In the genomic region with DNA sequence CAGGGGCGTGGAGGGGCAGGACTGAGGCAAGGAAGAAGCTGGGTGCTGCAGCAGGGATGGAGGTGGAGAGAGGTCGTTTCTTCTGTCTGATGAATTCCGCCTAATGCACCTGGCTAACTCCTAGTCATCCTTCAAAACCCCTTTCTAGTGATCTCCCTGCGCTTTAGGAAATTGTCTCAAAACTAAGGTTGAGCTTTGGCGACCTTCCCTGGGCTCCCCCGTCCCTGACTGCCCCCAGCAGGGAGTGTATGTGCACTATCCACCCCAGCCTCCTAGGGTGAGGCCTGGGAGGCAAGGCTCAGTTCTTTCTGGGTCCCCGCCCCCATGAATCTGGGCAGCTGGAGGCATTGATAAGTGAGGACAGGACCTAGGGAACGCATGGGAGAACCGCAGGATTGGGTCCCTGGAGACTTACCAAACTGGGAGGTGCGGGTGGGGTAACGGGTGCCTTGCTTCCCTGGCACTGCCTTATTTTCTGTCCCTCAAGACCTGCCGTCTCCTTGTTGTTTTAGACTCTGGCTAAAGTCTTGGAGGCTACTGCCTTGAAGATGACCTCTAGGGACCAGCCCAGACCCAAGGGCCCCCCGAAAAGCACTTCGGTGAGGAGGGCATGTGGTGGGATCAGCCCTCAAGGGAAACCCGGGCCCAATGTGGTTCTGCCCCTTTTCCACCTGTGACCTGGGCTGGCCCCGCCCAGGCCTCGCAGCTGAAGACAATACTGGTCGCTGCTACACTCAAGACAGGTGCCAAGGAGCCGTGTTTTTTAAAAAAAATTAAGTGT, we compare ENCODE assay signal across 8 cellular contexts. TPM values are rescaled to one million over a fixed set of nuclear protein-coding genes. Genes with fewer than 3 reads are reported as not detected.
DNase-seq lines count a peak whose midpoint lies in the region; ATAC-seq and TF ChIP-seq lines count a peak whose summit lies in the region.

No MANE protein-coding gene starts in this region.

- peak overlapping the region; percentile 49 for H3K27ac ChIP-seq in lower lobe of right lung
- H3K27ac ChIP-seq in foreskin keratinocyte: no peak overlapping the region
- no peak overlapping the region for H3K27ac ChIP-seq in caudate nucleus (ENCODE audit: low read depth, low read length)

- peaks cover 26% of the 10 kb centered on the region for H3K4me1 Mint-ChIP-seq in stimulated activated naive CD8-positive, alpha-beta T cell treated with anti-CD3 and anti-CD28 coated beads, Interleukin-15, Interleukin-2, amounts not matched to agents 100 ng/mL and 50 ng/mL, for 24 hours (ENCODE audit: low read depth)
- H3K4me1 Mint-ChIP-seq in activated T-cell treated with anti-CD3 and anti-CD28 coated beads, Interleukin-2, amount 50 U/mL, for 72 hours (ENCODE audit: low read depth): peaks cover 19% of the 10 kb centered on the region

- intact Hi-C loops in lower lobe of right lung (cut with DNase I): no loop called here

- no peak for TF ChIP-seq CTCF in lower lobe of right lung (IDR thresholded peaks at IDR 0.05)
- TF ChIP-seq CTCF in foreskin keratinocyte (conservative IDR thresholded peaks at IDR 0.05): no peak

- peak overlapping the region; percentile 52 for H3K4me3 ChIP-seq in lower lobe of right lung

- H3K36me3 ChIP-seq in lower lobe of right lung: no peaks in the 10 kb centered on the region

- H3K4me3 Mint-ChIP-seq in stimulated activated naive CD8-positive, alpha-beta T cell treated with anti-CD3 and anti-CD28 coated beads, Interleukin-15, Interleukin-2, amounts not matched to agents 100 ng/mL and 50 ng/mL, for 24 hours: peak overlapping the region; percentile 64
- peak overlapping the region; percentile 93 to 98 for H3K4me3 Mint-ChIP-seq in activated T-cell treated with anti-CD3 and anti-CD28 coated beads, Interleukin-2, amount 50 U/mL, for 72 hours

- no peak for DNase-seq in stimulated activated naive CD8-positive, alpha-beta T cell treated with anti-CD3 and anti-CD28 coated beads, Interleukin-15, Interleukin-2, amounts not matched to agents 100 U/mL and 50 U/mL, for 24 hours
- peak in 1 of 2 donors; percentile 6 for DNase-seq in activated T-cell treated with anti-CD3 and anti-CD28 coated beads, Interleukin-2, amount 50 U/mL, for 72 hours
- DNase-seq in lower lobe of right lung (no peak), foreskin keratinocyte (no peak), activated gamma-delta T cell treated with Interleukin-2 at 50 U/mL for 16 hours (no peak), caudate nucleus (lab: John Stamatoyannopoulos, UW) (no peak)

- ATAC-seq in stimulated activated naive CD8-positive, alpha-beta T cell treated with anti-CD3 and anti-CD28 coated beads, Interleukin-15, Interleukin-2, amounts not matched to agents 100 U/mL and 50 U/mL, for 24 hours: no peak
- no peak for ATAC-seq in activated T-cell treated with anti-CD3 and anti-CD28 coated beads, Interleukin-2, amount 50 U/mL, for 72 hours (replicated peaks in 1 of 2)
- no peak for ATAC-seq in lower lobe of right lung
- ATAC-seq in foreskin keratinocyte: no peak
- ATAC-seq in HG03196 (IDR thresholded peaks at IDR 0.05; ENCODE audit: unreplicated experiment): no peak

- no peaks in the 10 kb centered on the region for H3K36me3 Mint-ChIP-seq in stimulated activated naive CD8-positive, alpha-beta T cell treated with anti-CD3 and anti-CD28 coated beads, Interleukin-15, Interleukin-2, amounts not matched to agents 100 ng/mL and 50 ng/mL, for 24 hours (ENCODE audit: low read depth)
- no peaks in the 10 kb centered on the region for H3K36me3 Mint-ChIP-seq in activated T-cell treated with anti-CD3 and anti-CD28 coated beads, Interleukin-2, amount 50 U/mL, for 72 hours (ENCODE audit: insufficient read depth in 2 of 2)

- H3K4me1 ChIP-seq in lower lobe of right lung: peaks cover 54% of the 10 kb centered on the region
- H3K4me1 ChIP-seq in foreskin keratinocyte: no peaks in the 10 kb centered on the region

- no peaks in the 10 kb centered on the region for H3K9me3 Mint-ChIP-seq in stimulated activated naive CD8-positive, alpha-beta T cell treated with anti-CD3 and anti-CD28 coated beads, Interleukin-15, Interleukin-2, amounts not matched to agents 100 ng/mL and 50 ng/mL, for 24 hours
- H3K9me3 Mint-ChIP-seq in activated T-cell treated with anti-CD3 and anti-CD28 coated beads, Interleukin-2, amount 50 U/mL, for 72 hours: no peaks in the 10 kb centered on the region

- H3K27ac Mint-ChIP-seq in stimulated activated naive CD8-positive, alpha-beta T cell treated with anti-CD3 and anti-CD28 coated beads, Interleukin-15, Interleukin-2, amounts not matched to agents 100 ng/mL and 50 ng/mL, for 24 hours: no peak overlapping the region
- no peak overlapping the region for H3K27ac Mint-ChIP-seq in activated T-cell treated with anti-CD3 and anti-CD28 coated beads, Interleukin-2, amount 50 U/mL, for 72 hours

- H3K9me3 ChIP-seq in lower lobe of right lung: no peaks in the 10 kb centered on the region

- peaks cover 4% of the 10 kb centered on the region for H3K27me3 Mint-ChIP-seq in stimulated activated naive CD8-positive, alpha-beta T cell treated with anti-CD3 and anti-CD28 coated beads, Interleukin-15, Interleukin-2, amounts not matched to agents 100 ng/mL and 50 ng/mL, for 24 hours
- H3K27me3 Mint-ChIP-seq in activated T-cell treated with anti-CD3 and anti-CD28 coated beads, Interleukin-2, amount 50 U/mL, for 72 hours (ENCODE audit: low read depth): peaks cover 11% of the 10 kb centered on the region

- H3K27me3 ChIP-seq in lower lobe of right lung (ENCODE audit: low read depth) (no peaks in the 10 kb centered on the region), foreskin keratinocyte (peaks cover 4% of the 10 kb centered on the region)

RNA-seq across cellular contexts. Expression of gene TLE6, which starts 0.5 kb away (rescaled TPM):
- 1 to 10 TPM; 4.5 to 6.0 TPM for total RNA-seq in activated T-cell treated with anti-CD3 and anti-CD28 coated beads, Interleukin-2, amount 50 U/mL, for 72 hours
- 4.2 TPM for total RNA-seq in lower lobe of right lung
- total RNA-seq in foreskin keratinocyte: 0.35 and 0.61 TPM in 2 replicates
- polyA plus RNA-seq in foreskin keratinocyte: 0.47 and 1.2 TPM in 2 replicates

RNA-seq across cellular contexts. Expression of gene ZNF77, which starts 33.1 kb away (rescaled TPM):
- 1 to 10 TPM; 5.4 to 5.5 TPM for total RNA-seq in activated T-cell treated with anti-CD3 and anti-CD28 coated beads, Interleukin-2, amount 50 U/mL, for 72 hours
- total RNA-seq in lower lobe of right lung (5.3 TPM), foreskin keratinocyte (2.9 and 3.4 TPM in 2 replicates)
- polyA plus RNA-seq in foreskin keratinocyte: 1.9 and 2.2 TPM in 2 replicates

RNA-seq across cellular contexts. Expression of gene TLE2, which starts 51.2 kb away (rescaled TPM):
- total RNA-seq in activated T-cell treated with anti-CD3 and anti-CD28 coated beads, Interleukin-2, amount 50 U/mL, for 72 hours: 10 to 100 TPM; 12.4 to 16.5 TPM
- total RNA-seq in lower lobe of right lung: 42.7 TPM
- 1.4 and 1.8 TPM in 2 replicates for total RNA-seq in foreskin keratinocyte
- 1.8 and 2.5 TPM in 2 replicates for polyA plus RNA-seq in foreskin keratinocyte
